ENCODE assay signal across 12 cellular contexts in genomic region chr1:183198463-183198862, GRCh38. TPM values are rescaled to one million over a fixed set of nuclear protein-coding genes. Genes with fewer than 3 reads are reported as not detected.
DNase-seq lines count a peak whose midpoint lies in the region; ATAC-seq, FAIRE-seq and TF ChIP-seq lines count a peak whose summit lies in the region.
"Had no signal": no experiment of that assay in that cellular context is flagged by ENCODE, and none has a peak within 500 bp of the region (broad histone marks: within the 10 kb centered on the region; RNA-seq: fewer than 3 reads in every experiment).

No MANE protein-coding gene starts in this region.

- peaks cover 53% of the 10 kb centered on the region for H3K4me1 Mint-ChIP-seq in MCF 10A (ENCODE audit: insufficient read depth, unreplicated experiment)
- peaks cover 12% of the 10 kb centered on the region for H3K4me1 Mint-ChIP-seq in activated T-helper 2 cell treated with anti-CD3 and anti-CD28 coated beads, Interferon-gamma antibody, Interleukin-2, Interleukin-4, amounts not matched to agents 10 μg/mL and 5 μg/mL and 100 μg/mL, durations not matched to agents 14 hours and 24 hours and 36 hours (ENCODE audit: low read depth)

- dilution Hi-C loops in keratinocyte (cut with MboI; ENCODE audit: extremely low pct_ligation_motif_present, low sequenced_read_pairs) = no loop called here

- peaks cover 10 to 44% of the 10 kb centered on the region in 2 experiments for H3K36me3 ChIP-seq in keratinocyte (ENCODE audit: control insufficient read depth in 2 of 2, extremely low read depth in 1 of 2, insufficient read depth in 2 of 2, low read length in 2 of 2)
- H3K36me3 ChIP-seq in smooth muscle cell (ENCODE audit: low read depth) = no peaks in the 10 kb centered on the region

- H3K9me3 ChIP-seq in keratinocyte (ENCODE audit: control insufficient read depth, low read depth, low read length) = no peaks in the 10 kb centered on the region
- H3K9me3 ChIP-seq in smooth muscle cell (replicated peaks; ENCODE audit: low read depth) = no peaks in the 10 kb centered on the region

- TF ChIP-seq CTCF in MCF 10A (IDR thresholded peaks at IDR 0.05; ENCODE audit: unreplicated experiment) = no peak
- no peak for TF ChIP-seq CTCF in keratinocyte (optimal IDR thresholded peaks at IDR 0.05 in 1 of 3, IDR thresholded peaks at IDR 0.05 in 1 of 3, conservative IDR thresholded peaks at IDR 0.05 in 1 of 3; ENCODE audit: extremely low read depth in 1 of 3, insufficient read depth in 2 of 3, low read length in 3 of 3)
- TF ChIP-seq CTCF in smooth muscle cell (IDR thresholded peaks at IDR 0.05; ENCODE audit: borderline replicate concordance, insufficient read depth, poor library complexity, severe bottlenecking) = no peak

- no peaks in the 10 kb centered on the region for H3K27me3 Mint-ChIP-seq in MCF 10A (ENCODE audit: insufficient read depth, unreplicated experiment)
- peaks cover 15% of the 10 kb centered on the region for H3K27me3 Mint-ChIP-seq in activated T-helper 2 cell treated with anti-CD3 and anti-CD28 coated beads, Interferon-gamma antibody, Interleukin-2, Interleukin-4, amounts not matched to agents 10 μg/mL and 5 μg/mL and 100 μg/mL, durations not matched to agents 14 hours and 24 hours and 36 hours (ENCODE audit: low read depth)

- peak overlapping the region; percentile 97 for H3K27ac ChIP-seq in keratinocyte (ENCODE audit: control insufficient read depth, insufficient read depth, low read length)
- peak overlapping the region; percentile 94 for H3K27ac ChIP-seq in smooth muscle cell (ENCODE audit: low read depth)

- H3K27me3 ChIP-seq in keratinocyte (ENCODE audit: control insufficient read depth, extremely low read depth, insufficient read depth, low read length) (no peaks in the 10 kb centered on the region), smooth muscle cell (ENCODE audit: low read depth) (no peaks in the 10 kb centered on the region)

- H3K4me1 ChIP-seq in keratinocyte (ENCODE audit: control insufficient read depth, extremely low read depth, insufficient read depth, low read length) (peaks cover 60% of the 10 kb centered on the region), smooth muscle cell (ENCODE audit: low read depth) (peaks cover 10% of the 10 kb centered on the region)

- H3F3A ChIP-seq in smooth muscle cell (ENCODE audit: low read depth) = peaks cover under 1% of the 10 kb centered on the region

- CTCF ChIA-PET in MCF 10A (lab: Yijun Ruan, JAX) = interaction anchor here (0.7 to 0.9 kb wide), 3 partner anchors 10 to 57 kb away, joined by 3 to 4 read pairs (median 3); no protein-coding TSS in a partner anchor

- intact Hi-C loops in MCF 10A (cut with micrococcal nuclease) = loop anchor here (1.0 kb wide), 2 partner anchors 11 to 36 kb away; no protein-coding TSS in a partner anchor
- intact Hi-C loops in activated T-helper 2 cell treated with anti-CD3 and anti-CD28 coated beads, Interferon-gamma antibody, Interleukin-2, Interleukin-4, amounts not matched to agents 10 μg/mL and 5 μg/mL and 100 μg/mL, durations not matched to agents 14 hours and 24 hours and 36 hours (cut with micrococcal nuclease) = no loop called here

- 32% methylated on average over 9 of the region's 9 CpGs for WGBS in smooth muscle cell (ENCODE audit: low lambda C conversion rate)

- H3K9ac ChIP-seq in keratinocyte (ENCODE audit: control insufficient read depth, extremely low read depth, insufficient read depth, low read length) (peak overlapping the region; percentile 77), smooth muscle cell (ENCODE audit: low read depth) (peak overlapping the region; percentile 79)

- H3K27ac Mint-ChIP-seq in MCF 10A (ENCODE audit: low read depth, unreplicated experiment) = peak overlapping the region; percentile 85
- no peak overlapping the region for H3K27ac Mint-ChIP-seq in activated T-helper 2 cell treated with anti-CD3 and anti-CD28 coated beads, Interferon-gamma antibody, Interleukin-2, Interleukin-4, amounts not matched to agents 10 μg/mL and 5 μg/mL and 100 μg/mL, durations not matched to agents 14 hours and 24 hours and 36 hours
- H3K27ac Mint-ChIP-seq: stimulated activated effector memory CD8-positive, alpha-beta T cell treated with anti-CD3 and anti-CD28 coated beads, Interleukin-12 subunit alpha, Interleukin-12 subunit beta, amount 100 ng/mL, for 72 hours had no signal

- DNase-seq in HPDE6-E6E7 (ENCODE audit: extremely low spot score) (peak; percentile 91), MCF 10A (ENCODE audit: unreplicated experiment) (peak; percentile 90), keratinocyte (ENCODE audit: low read depth, low spot score) (no peak), smooth muscle cell (lab: John Stamatoyannopoulos, UW; ENCODE audit: unreplicated experiment) (no peak), midbrain (lab: John Stamatoyannopoulos, UW) (no peak)
- no peak for DNase-seq in activated T-helper 2 cell treated with anti-CD3 and anti-CD28 coated beads, Interferon-gamma antibody, Interleukin-2, Interleukin-4, amounts not matched to agents 10 μg/mL and 5 μg/mL and 100 μg/mL, durations not matched to agents 14 hours and 24 hours and 36 hours (ENCODE audit: low spot score)
- DNase-seq: NCI-H187, T-helper 2 cell had no signal

- no peaks in the 10 kb centered on the region for H3K9me3 Mint-ChIP-seq in MCF 10A (ENCODE audit: unreplicated experiment)
- H3K9me3 Mint-ChIP-seq in activated T-helper 2 cell treated with anti-CD3 and anti-CD28 coated beads, Interferon-gamma antibody, Interleukin-2, Interleukin-4, amounts not matched to agents 10 μg/mL and 5 μg/mL and 100 μg/mL, durations not matched to agents 14 hours and 24 hours and 36 hours = no peaks in the 10 kb centered on the region
- H3K9me3 Mint-ChIP-seq: stimulated activated effector memory CD8-positive, alpha-beta T cell treated with anti-CD3 and anti-CD28 coated beads, Interleukin-12 subunit alpha, Interleukin-12 subunit beta, amount 100 ng/mL, for 72 hours had no signal

- H4K20me1 ChIP-seq in keratinocyte (ENCODE audit: control insufficient read depth, extremely low read depth, insufficient read depth, low read length) (peaks cover 42% of the 10 kb centered on the region), smooth muscle cell (ENCODE audit: low read depth) (no peaks in the 10 kb centered on the region)

- peak; percentile 98 for FAIRE-seq in keratinocyte (lab: Jason Lieb, UNC)
- FAIRE-seq: GM12892 had no signal

- peaks cover 35% of the 10 kb centered on the region for H3K36me3 Mint-ChIP-seq in MCF 10A (ENCODE audit: insufficient read depth, unreplicated experiment)
- H3K36me3 Mint-ChIP-seq in activated T-helper 2 cell treated with anti-CD3 and anti-CD28 coated beads, Interferon-gamma antibody, Interleukin-2, Interleukin-4, amounts not matched to agents 10 μg/mL and 5 μg/mL and 100 μg/mL, durations not matched to agents 14 hours and 24 hours and 36 hours (ENCODE audit: low read depth) = no peaks in the 10 kb centered on the region
- H3K36me3 Mint-ChIP-seq: stimulated activated effector memory CD8-positive, alpha-beta T cell treated with anti-CD3 and anti-CD28 coated beads, Interleukin-12 subunit alpha, Interleukin-12 subunit beta, amount 100 ng/mL, for 72 hours had no signal

- POLR2A ChIA-PET in MCF 10A (lab: Yijun Ruan, JAX) = interaction anchor here (0.6 to 4.7 kb wide), 15 partner anchors 10 to 238 kb away, joined by 3 to 50 read pairs (median 4); partner anchors contain the start of gene LAMC2

- H3K4me2 ChIP-seq in keratinocyte (ENCODE audit: control insufficient read depth, extremely low read depth, insufficient read depth, low read depth, low read length) = peak overlapping the region; percentile 52
- peak overlapping the region; percentile 5 for H3K4me2 ChIP-seq in smooth muscle cell

- no TSS peak for BruUV-seq in MCF 10A (replicated peaks; lab: Mats Ljungman, UMichigan)

- H3K4me3 ChIP-seq in keratinocyte (ENCODE audit: control insufficient read depth in 2 of 3, extremely low read depth in 1 of 3, insufficient read depth in 2 of 3, low read depth in 1 of 3, low read length in 3 of 3) = no peak overlapping the region
- no peak overlapping the region for H3K4me3 ChIP-seq in smooth muscle cell

- H3K4me3 Mint-ChIP-seq in MCF 10A (ENCODE audit: unreplicated experiment) = peak overlapping the region; percentile 25
- no peak overlapping the region for H3K4me3 Mint-ChIP-seq in activated T-helper 2 cell treated with anti-CD3 and anti-CD28 coated beads, Interferon-gamma antibody, Interleukin-2, Interleukin-4, amounts not matched to agents 10 μg/mL and 5 μg/mL and 100 μg/mL, durations not matched to agents 14 hours and 24 hours and 36 hours (ENCODE audit: low read depth)
- H3K4me3 Mint-ChIP-seq: stimulated activated effector memory CD8-positive, alpha-beta T cell treated with anti-CD3 and anti-CD28 coated beads, Interleukin-12 subunit alpha, Interleukin-12 subunit beta, amount 100 ng/mL, for 72 hours had no signal

- H3K9me1 ChIP-seq in keratinocyte (ENCODE audit: control insufficient read depth, extremely low read depth, insufficient read depth, low read length) = peaks cover 4% of the 10 kb centered on the region

- H3K79me2 ChIP-seq in keratinocyte (ENCODE audit: control insufficient read depth, insufficient read depth, low read length) (peaks cover 95% of the 10 kb centered on the region), smooth muscle cell (ENCODE audit: low read depth) (no peaks in the 10 kb centered on the region)

- H2AFZ ChIP-seq in keratinocyte (ENCODE audit: control insufficient read depth, low read length) (no peak overlapping the region), smooth muscle cell (ENCODE audit: low read depth) (no peak overlapping the region)

- no peak for ATAC-seq in GM18511 (IDR thresholded peaks at IDR 0.05; ENCODE audit: unreplicated experiment)
- ATAC-seq in GM19452 (IDR thresholded peaks at IDR 0.05; ENCODE audit: unreplicated experiment) = no peak
- ATAC-seq: stimulated activated effector memory CD8-positive, alpha-beta T cell treated with anti-CD3 and anti-CD28 coated beads, Interleukin-12 subunit alpha, Interleukin-12 subunit beta, amount 100 ng/mL, for 72 hours had no signal

RNA-seq across cellular contexts. Expression of gene LAMC2, which starts 12.4 kb away (rescaled TPM):
- total RNA-seq in MCF 10A (2022) (751 and 884 TPM in 2 replicates), smooth muscle cell (120 TPM in 2 replicates)
- polyA plus RNA-seq in keratinocyte (1,627 to 2,571 TPM (median 2,208 TPM) in 3 replicates), smooth muscle cell (35.1 and 117 TPM in 2 replicates)
- polyA plus RNA-seq in keratinocyte (2011; ENCODE audit: low read depth) = 350 TPM
- 688 and 783 TPM in 2 replicates for polyA plus RNA-seq in keratinocyte (2011; cell fraction: cytosol; rRNA removed)
- 3,724 and 4,110 TPM in 2 replicates for polyA plus RNA-seq in keratinocyte (2011; cell fraction: nucleus; rRNA removed)
- polyA plus RNA-seq in keratinocyte (2012; ENCODE audit: low replicate concordance) = 312 and 2,583 TPM in 2 replicates
- 2,532 to 3,187 TPM (median 2,714 TPM) in 3 replicates for polyA minus RNA-seq in keratinocyte
- 1,597 TPM for polyA minus RNA-seq in keratinocyte (2011; cell fraction: cytosol; rRNA and poly(A)+ RNA removed)
- polyA minus RNA-seq in keratinocyte (2011; cell fraction: nucleus; rRNA and poly(A)+ RNA removed) = 4,972 and 7,290 TPM in 2 replicates
- total RNA-seq in activated T-helper 2 cell treated with anti-CD3 and anti-CD28 coated beads, Interferon-gamma antibody, Interleukin-2, Interleukin-4, amounts not matched to agents 10 μg/mL and 5 μg/mL and 100 μg/mL, durations not matched to agents 14 hours and 24 hours and 36 hours = not detected in 2 replicates

Comparison
In these comparisons a context has a peak if more than half of its experiments do, and no peak if none do; other contexts are left out.
1. DNase-seq: peak in HPDE6-E6E7 (single experiment) and MCF 10A (single experiment); none in keratinocyte (single experiment), smooth muscle cell (single experiment), activated T-helper 2 cell treated with anti-CD3 and anti-CD28 coated beads, Interferon-gamma antibody, Interleukin-2, Interleukin-4, amounts not matched to agents 10 μg/mL and 5 μg/mL and 100 μg/mL, durations not matched to agents 14 hours and 24 hours and 36 hours (single experiment) and midbrain (single experiment).
2. RNA of gene LAMC2, which starts 12.4 kb away (total RNA-seq): 751 to 884 TPM in MCF 10A and 120 TPM in smooth muscle cell; not detected in activated T-helper 2 cell treated with anti-CD3 and anti-CD28 coated beads, Interferon-gamma antibody, Interleukin-2, Interleukin-4, amounts not matched to agents 10 μg/mL and 5 μg/mL and 100 μg/mL, durations not matched to agents 14 hours and 24 hours and 36 hours; every median in the first group is over 100 times any median in the second.